10 cellular contexts compared by ENCODE assay signal in genomic region chr19:2984196-2984490, GRCh38. TPM values are rescaled to one million over a fixed set of nuclear protein-coding genes. Genes with fewer than 3 reads are reported as not detected.
DNase-seq lines count a peak whose midpoint lies in the region; ATAC-seq and TF ChIP-seq lines count a peak whose summit lies in the region.
"Had no signal": no experiment of that assay in that cellular context is flagged by ENCODE, and none has a peak within 500 bp of the region (broad histone marks: within the 10 kb centered on the region; RNA-seq: fewer than 3 reads in every experiment).

No MANE protein-coding gene starts in this region.

- no peak overlapping the region for H3K27ac ChIP-seq in Karpas-422 (ENCODE audit: low read length)
- no peak overlapping the region for H3K27ac ChIP-seq in endodermal cell (ENCODE audit: low read depth, low read length)
- H3K27ac ChIP-seq in CD4-positive, alpha-beta memory T cell (ENCODE audit: low read depth, low read length) = no peak overlapping the region

- no peaks in the 10 kb centered on the region for H3K9me3 Mint-ChIP-seq in endodermal cell
- H3K9me3 Mint-ChIP-seq in osteocyte (ENCODE audit: unreplicated experiment) = no peaks in the 10 kb centered on the region
- no peaks in the 10 kb centered on the region for H3K9me3 Mint-ChIP-seq in CD4-positive, alpha-beta memory T cell

- no peak for ATAC-seq in HG03439 (IDR thresholded peaks at IDR 0.05; ENCODE audit: unreplicated experiment)

- no peaks in the 10 kb centered on the region for H4K20me1 ChIP-seq in Karpas-422 (ENCODE audit: insufficient read depth, low read depth, low read length)

- H3K9me2 ChIP-seq in Karpas-422 (replicated peaks; ENCODE audit: insufficient read depth, low read length) = no peaks in the 10 kb centered on the region

- H3K4me3 ChIP-seq in AG09309 (ENCODE audit: control insufficient read depth, low read depth, low read length) = peak overlapping the region; percentile 45
- H3K4me3 ChIP-seq in Karpas-422 (ENCODE audit: low read length) = no peak overlapping the region
- peak overlapping the region; percentile 29 for H3K4me3 ChIP-seq in endodermal cell (ENCODE audit: low read length)
- no peak overlapping the region for H3K4me3 ChIP-seq in CD4-positive, alpha-beta memory T cell (ENCODE audit: low read length in 2 of 2)

- H3K4me1 ChIP-seq in Karpas-422 (ENCODE audit: low read length) = peaks cover 8% of the 10 kb centered on the region
- H3K4me1 ChIP-seq in endodermal cell (ENCODE audit: control insufficient read depth, insufficient read depth, low read length) = peaks cover 10% of the 10 kb centered on the region
- H3K4me1 ChIP-seq in CD4-positive, alpha-beta memory T cell (ENCODE audit: insufficient read depth, low read length) = no peaks in the 10 kb centered on the region

- H3K36me3 ChIP-seq in Karpas-422 (ENCODE audit: insufficient read depth, low read length) (no peaks in the 10 kb centered on the region), endodermal cell (ENCODE audit: control insufficient read depth, insufficient read depth, low read length) (no peaks in the 10 kb centered on the region)
- no peaks in the 10 kb centered on the region for H3K36me3 ChIP-seq in CD4-positive, alpha-beta memory T cell (ENCODE audit: insufficient read depth, low read length)

- no peak overlapping the region for H2AFZ ChIP-seq in Karpas-422 (ENCODE audit: low read length)

- H3K36me3 Mint-ChIP-seq in endodermal cell (ENCODE audit: low read depth) = peaks cover 4% of the 10 kb centered on the region
- no peaks in the 10 kb centered on the region for H3K36me3 Mint-ChIP-seq in osteocyte (ENCODE audit: unreplicated experiment)
- no peaks in the 10 kb centered on the region for H3K36me3 Mint-ChIP-seq in CD4-positive, alpha-beta memory T cell

- intact Hi-C loops in CD4-positive, alpha-beta memory T cell (cut with micrococcal nuclease) = no loop called here

- no peaks in the 10 kb centered on the region for H3K79me2 ChIP-seq in Karpas-422 (ENCODE audit: low read length)

- peaks cover 31% of the 10 kb centered on the region for H3K4me1 Mint-ChIP-seq in endodermal cell
- peaks cover 41% of the 10 kb centered on the region for H3K4me1 Mint-ChIP-seq in osteocyte (ENCODE audit: unreplicated experiment)
- H3K4me1 Mint-ChIP-seq in CD4-positive, alpha-beta memory T cell = peaks cover 0 to 3% (median 0%) of the 10 kb centered on the region in 4 donors

- peak overlapping the region; percentile 80 for H3K27ac Mint-ChIP-seq in endodermal cell
- no peak overlapping the region for H3K27ac Mint-ChIP-seq in osteocyte (ENCODE audit: unreplicated experiment)
- H3K27ac Mint-ChIP-seq in CD4-positive, alpha-beta memory T cell = no peak overlapping the region

- TF ChIP-seq CTCF in AG09309 (IDR thresholded peaks at IDR 0.05; ENCODE audit: control insufficient read depth, insufficient read depth, low read depth, low read length, missing control alignments) (no peak), endodermal cell (conservative IDR thresholded peaks at IDR 0.05) (no peak), osteocyte (IDR thresholded peaks at IDR 0.05) (no peak)

- H3K27me3 Mint-ChIP-seq in endodermal cell (ENCODE audit: insufficient read depth) (peaks cover 44% of the 10 kb centered on the region), osteocyte (ENCODE audit: unreplicated experiment) (peaks cover 19% of the 10 kb centered on the region)
- H3K27me3 Mint-ChIP-seq in CD4-positive, alpha-beta memory T cell = peaks cover 10 to 17% of the 10 kb centered on the region in 2 donors

- POLR2A ChIA-PET in CD4-positive, alpha-beta memory T cell (lab: Charles Lee; ENCODE audit: partially characterized antibody) = no interaction called here

- 2 to 8% methylated on average over 7 to 11 of the region's 13 CpGs for WGBS in endodermal cell (ENCODE audit: insufficient coverage in 1 of 2, insufficient read length in 1 of 2), 2 experiments

- no peak for DNase-seq in AG09309 (ENCODE audit: low read depth)
- DNase-seq in Karpas-422 = peak; percentile 70
- peak; percentile 97 for DNase-seq in endodermal cell
- DNase-seq in osteocyte (ENCODE audit: extremely low spot score, unreplicated experiment) = no peak
- no peak for DNase-seq in activated gamma-delta T cell (lab: John Stamatoyannopoulos, UW)
- no peak for DNase-seq in CD4-positive, alpha-beta memory T cell
- no peak for DNase-seq in NCI-H187 treated with DMSO at 0.1 percent for 48 hours (lab: John Stamatoyannopoulos, UW)
- DNase-seq: amniotic stem cell; stimulated activated CD4-positive, alpha-beta T cell treated with anti-CD3 and anti-CD28 coated beads, Interleukin-4, amount 100 ng/mL, for 24 hours had no signal

- CTCF ChIA-PET in CD4-positive, alpha-beta memory T cell (lab: Charles Lee; ENCODE audit: partially characterized antibody) = no interaction called here

- H3K4me3 Mint-ChIP-seq in endodermal cell = peak overlapping the region; percentile 38
- H3K4me3 Mint-ChIP-seq in osteocyte (ENCODE audit: unreplicated experiment) = peak overlapping the region; percentile 70
- no peak overlapping the region for H3K4me3 Mint-ChIP-seq in CD4-positive, alpha-beta memory T cell

- H3K9ac ChIP-seq in Karpas-422 (ENCODE audit: low read length) (no peak overlapping the region), endodermal cell (ENCODE audit: extremely low read depth, low read length, poor library complexity, severe bottlenecking) (no peak overlapping the region)

- H3K27me3 ChIP-seq in Karpas-422 (ENCODE audit: low read length) = no peaks in the 10 kb centered on the region
- no peaks in the 10 kb centered on the region for H3K27me3 ChIP-seq in endodermal cell (ENCODE audit: control insufficient read depth, insufficient read depth, low read length, poor library complexity, severe bottlenecking)
- H3K27me3 ChIP-seq in CD4-positive, alpha-beta memory T cell (ENCODE audit: insufficient read depth, low read length) = no peaks in the 10 kb centered on the region

- no peak overlapping the region for H3K4me2 ChIP-seq in Karpas-422 (ENCODE audit: low read depth, low read length, poor library complexity, severe bottlenecking)

- H3K9me3 ChIP-seq in Karpas-422 (ENCODE audit: low read length) (no peaks in the 10 kb centered on the region), endodermal cell (ENCODE audit: control insufficient read depth, low read length) (no peaks in the 10 kb centered on the region)
- H3K9me3 ChIP-seq in CD4-positive, alpha-beta memory T cell (ENCODE audit: control insufficient read depth in 1 of 2, low read length in 2 of 2) = no peaks in the 10 kb centered on the region

RNA-seq across cellular contexts. Expression of gene TLE6, which starts 6.8 kb away (rescaled TPM):
- 3.4 and 5.0 TPM in 2 replicates for total RNA-seq in Karpas-422 (2014; rRNA removed; shearing (Covaris generic); ENCODE audit: low replicate concordance)
- 10 to 100 TPM; 13.7 to 17.3 TPM for total RNA-seq in endodermal cell
- 1.2 TPM for polyA plus RNA-seq in endodermal cell (2013, experiment 1 of 2)
- polyA plus RNA-seq in endodermal cell (2013, experiment 2 of 2) = 1.3 TPM
- total RNA-seq in osteocyte = 0.65 and 1.5 TPM in 2 replicates
- not detected for total RNA-seq in CD4-positive, alpha-beta memory T cell
- not detected for polyA plus RNA-seq in CD4-positive, alpha-beta memory T cell

RNA-seq across cellular contexts. Expression of gene ZNF77, which starts 39.4 kb away (rescaled TPM):
- total RNA-seq in Karpas-422 (2014; rRNA removed; shearing (Covaris generic); ENCODE audit: low replicate concordance) = not detected in 2 replicates
- 1 to 10 TPM; 4.6 to 7.1 TPM for total RNA-seq in endodermal cell
- 8.7 TPM for polyA plus RNA-seq in endodermal cell (2013, experiment 1 of 2)
- 9.9 TPM for polyA plus RNA-seq in endodermal cell (2013, experiment 2 of 2)
- 4.0 and 4.9 TPM in 2 replicates for total RNA-seq in osteocyte
- total RNA-seq in CD4-positive, alpha-beta memory T cell = 1 to 10 TPM; 5.8 to 6.4 TPM
- 1 to 10 TPM in 1 of 2 donors, under 1 TPM in 1; 0.21 to 2.4 TPM for polyA plus RNA-seq in CD4-positive, alpha-beta memory T cell

RNA-seq across cellular contexts. Expression of gene TLE2, which starts 44.9 kb away (rescaled TPM):
- total RNA-seq in Karpas-422 (2014; rRNA removed; shearing (Covaris generic); ENCODE audit: low replicate concordance) = not detected in 2 replicates
- total RNA-seq in endodermal cell (10 to 100 TPM; 75.0 to 80.3 TPM), osteocyte (13.2 and 14.9 TPM in 2 replicates)
- polyA plus RNA-seq in endodermal cell (2013, experiment 1 of 2) = 8.9 TPM
- 10.2 TPM for polyA plus RNA-seq in endodermal cell (2013, experiment 2 of 2)
- total RNA-seq in CD4-positive, alpha-beta memory T cell = 10 to 100 TPM; 20.9 to 23.1 TPM
- polyA plus RNA-seq in CD4-positive, alpha-beta memory T cell = 1 to 10 TPM; 5.5 to 7.0 TPM

Comparison
In these comparisons a context has a peak if more than half of its experiments do, and no peak if none do; other contexts are left out.
1. DNase-seq: peak in Karpas-422 (single experiment) and endodermal cell (single experiment); none in AG09309 (single experiment), osteocyte (single experiment), activated gamma-delta T cell (single experiment), CD4-positive, alpha-beta memory T cell (0 of 5) and NCI-H187 treated with DMSO at 0.1 percent for 48 hours (single experiment).
2. H3K4me3 ChIP-seq: peak in AG09309 (single experiment) and endodermal cell (single experiment); none in Karpas-422 (single experiment) and CD4-positive, alpha-beta memory T cell (0 of 2).
3. H3K4me3 Mint-ChIP-seq: peak in endodermal cell (single experiment) and osteocyte (single experiment); none in CD4-positive, alpha-beta memory T cell (0 of 8).
4. RNA of gene TLE2, which starts 44.9 kb away (total RNA-seq): 75.0 to 80.3 TPM in endodermal cell, 20.9 to 23.1 TPM in CD4-positive, alpha-beta memory T cell and 13.2 to 14.9 TPM in osteocyte; not detected in Karpas-422; every median in the first group is over 10 times any median in the second.